Comparison of ENCODE assay signal across 24 cellular contexts in genomic region chr15:67981118-67981685, GRCh38.
DNase-seq lines count a peak whose midpoint lies in the region; ATAC-seq and TF ChIP-seq lines count a peak whose summit lies in the region.
"Had no signal": no experiment of that assay in that cellular context is flagged by ENCODE, and none has a peak within 500 bp of the region (broad histone marks: within the 10 kb centered on the region; RNA-seq: fewer than 3 reads in every experiment).

No MANE protein-coding gene starts in this region.

- POLR2A ChIA-PET in WTC11 (lab: Charles Lee) = no interaction called here

- CTCF ChIA-PET in WTC11 (lab: Charles Lee) = interaction anchor here (0.9 to 1.7 kb wide), 2 partner anchors 121 to 174 kb away, joined by 4 to 6 read pairs; no protein-coding TSS in a partner anchor

- DNase-seq in ELF-1 (ENCODE audit: low read depth, low spot score) (peak; percentile 36), NCI-H2171 (lab: John Stamatoyannopoulos, UW) (peak; percentile 53), WTC11 (ENCODE audit: low spot score) (no peak), islet precursor cell (peak; percentile 10)
- DNase-seq in stimulated activated naive CD4-positive, alpha-beta T cell (lab: John Stamatoyannopoulos, UW) = no peak
- no peak for DNase-seq in activated CD4-positive, alpha-beta T cell treated with anti-CD3 and anti-CD28 coated beads, Interleukin-2, amount 50 U/mL, for 1 hour
- DNase-seq: C1 segment of cervical spinal cord; CD4-positive, alpha-beta memory T cell; COR-L47; DMS153; DND-41; KG1; MG63; NCI-H1105 treated with DMSO at 0.1 percent for 48 hours; NCI-H2029; NCI-H2227 treated with DMSO at 0.1 percent for 48 hours; NCI-H748 treated with DMSO at 0.1 percent for 48 hours; NK-92 treated with Interleukin-12 subunit alpha and Interleukin-12 subunit beta, amount 100 ng/mL, for 24 hours; PC-9; Right ventricle myocardium superior; RPMI8226; T-helper 1 cell had no signal

- H3K9me3 Mint-ChIP-seq in WTC11 = peaks cover 19% of the 10 kb centered on the region
- H3K9me3 Mint-ChIP-seq: T-helper 2 cell treated with Interferon-gamma antibody and Interleukin-4, amounts not matched to agents 5 μg/mL and 100 μg/mL, for 36 hours had no signal

- H3K4me1 Mint-ChIP-seq in WTC11 = peaks cover 10% of the 10 kb centered on the region
- H3K4me1 Mint-ChIP-seq: CD4-positive, alpha-beta memory T cell had no signal

- no peak for TF ChIP-seq CTCF in WTC11 (IDR thresholded peaks at IDR 0.05)

- no peak overlapping the region for H3K4me3 Mint-ChIP-seq in WTC11
- H3K4me3 Mint-ChIP-seq: CD4-positive, alpha-beta memory T cell; T-helper 2 cell treated with Interferon-gamma antibody and Interleukin-4, amounts not matched to agents 5 μg/mL and 100 μg/mL, for 36 hours had no signal

- ATAC-seq in WTC11 (peak; percentile 77), HG02870 (IDR thresholded peaks at IDR 0.05; ENCODE audit: unreplicated experiment) (no peak)

- no peak overlapping the region for H3K27ac Mint-ChIP-seq in WTC11
- H3K27ac Mint-ChIP-seq: CD4-positive, alpha-beta memory T cell; T-helper 2 cell treated with Interferon-gamma antibody and Interleukin-4, amounts not matched to agents 5 μg/mL and 100 μg/mL, for 36 hours had no signal

- peaks cover 2% of the 10 kb centered on the region; the same call in 1 of the 2 replicates for H3K36me3 Mint-ChIP-seq in WTC11
- H3K36me3 Mint-ChIP-seq: CD4-positive, alpha-beta memory T cell had no signal

- no peaks in the 10 kb centered on the region for H3K27me3 Mint-ChIP-seq in WTC11 (ENCODE audit: low read depth)

TF ChIP-seq in WTC11, 78 proteins besides CTCF, POLR2A, EP300 and RAD21:
- TF ChIP-seq NR3C1 (CRISPR knock-in tag; conservative IDR thresholded peaks at IDR 0.05; ENCODE audit: low read depth) = no peak

Comparison
In these comparisons a context has a peak if more than half of its experiments do, and no peak if none do; other contexts are left out.
1. DNase-seq: peak in ELF-1 (single experiment), NCI-H2171 (single experiment) and islet precursor cell (single experiment); none in WTC11 (single experiment), stimulated activated naive CD4-positive, alpha-beta T cell (0 of 6) and activated CD4-positive, alpha-beta T cell treated with anti-CD3 and anti-CD28 coated beads, Interleukin-2, amount 50 U/mL, for 1 hour (single experiment).